11 cellular contexts compared by ENCODE assay signal in genomic region chr4:102817021-102817605, GRCh38. TPM values are rescaled to one million over a fixed set of nuclear protein-coding genes. Genes with fewer than 3 reads are reported as not detected.
DNase-seq lines count a peak whose midpoint lies in the region; ATAC-seq and TF ChIP-seq lines count a peak whose summit lies in the region.
"Had no signal": no experiment of that assay in that cellular context is flagged by ENCODE, and none has a peak within 500 bp of the region (broad histone marks: within the 10 kb centered on the region; RNA-seq: fewer than 3 reads in every experiment).

No MANE protein-coding gene starts in this region.

- no peak for ATAC-seq in GM23338
- ATAC-seq in psoas muscle: no peak
- ATAC-seq in left ventricle myocardium superior: no peak

- no peak overlapping the region for H3K4me3 ChIP-seq in GM23338
- no peak overlapping the region for H3K4me3 ChIP-seq in endodermal cell (ENCODE audit: low read length)
- H3K4me3 ChIP-seq in psoas muscle: peak overlapping the region; percentile 15

- H3K27ac ChIP-seq in GM23338 (ENCODE audit: low read depth) (peak overlapping the region; percentile 5; the same call in 1 of the 2 replicates), endodermal cell (ENCODE audit: low read depth, low read length) (no peak overlapping the region), psoas muscle (peak overlapping the region; percentile 54)
- H3K27ac ChIP-seq: VCaP had no signal

- H3K27me3 Mint-ChIP-seq in GM23338 (ENCODE audit: insufficient read depth, low read depth, poor library complexity) (no peaks in the 10 kb centered on the region), endodermal cell (ENCODE audit: insufficient read depth) (no peaks in the 10 kb centered on the region)
- no peaks in the 10 kb centered on the region for H3K27me3 Mint-ChIP-seq in T-helper 1 cell treated with Interleukin-12 subunit alpha and Interleukin-12 subunit beta and Interleukin-4 antibody, amounts not matched to agents 30 μg/mL and 1 μg/mL, for 36 hours (ENCODE audit: low read depth)

- H3K4me2 ChIP-seq in GM23338: 0 out of 2 replicates have a peak overlapping the region, but pooled peaks have one; percentile 5

- H3K36me3 ChIP-seq in GM23338 (ENCODE audit: insufficient read depth): no peaks in the 10 kb centered on the region
- peaks cover 66% of the 10 kb centered on the region for H3K36me3 ChIP-seq in endodermal cell (ENCODE audit: control insufficient read depth, insufficient read depth, low read length)
- peaks cover 3 to 7% of the 10 kb centered on the region in 2 donors for H3K36me3 ChIP-seq in psoas muscle (ENCODE audit: insufficient read depth in 1 of 2, low read depth in 1 of 2)

- H3K9me3 ChIP-seq in endodermal cell (ENCODE audit: control insufficient read depth, low read length) (no peaks in the 10 kb centered on the region), psoas muscle (no peaks in the 10 kb centered on the region)

- H3K4me3 Mint-ChIP-seq in GM23338: no peak overlapping the region; the same call in 2 of the 3 replicates
- H3K4me3 Mint-ChIP-seq in T-helper 1 cell treated with Interleukin-12 subunit alpha and Interleukin-12 subunit beta and Interleukin-4 antibody, amounts not matched to agents 30 μg/mL and 1 μg/mL, for 36 hours: peak overlapping the region; percentile 44
- no peak overlapping the region for H3K4me3 Mint-ChIP-seq in endodermal cell

- H3K4me1 ChIP-seq in GM23338 (ENCODE audit: insufficient read depth): peaks cover 67% of the 10 kb centered on the region
- no peaks in the 10 kb centered on the region for H3K4me1 ChIP-seq in endodermal cell (ENCODE audit: control insufficient read depth, insufficient read depth, low read length)
- H3K4me1 ChIP-seq in psoas muscle: peaks cover 90% of the 10 kb centered on the region

- H3K79me2 ChIP-seq in GM23338 (replicated peaks; ENCODE audit: insufficient read depth): peaks cover 100% of the 10 kb centered on the region

- intact Hi-C loops in psoas muscle (cut with DNase I): no loop called here
- intact Hi-C loops in left ventricle myocardium superior (cut with micrococcal nuclease): no loop called here

- TF ChIP-seq CTCF in GM23338 (conservative IDR thresholded peaks at IDR 0.05; ENCODE audit: low read depth in 2 of 2): no peak
- TF ChIP-seq CTCF in endodermal cell (conservative IDR thresholded peaks at IDR 0.05): no peak
- TF ChIP-seq CTCF in psoas muscle (IDR thresholded peaks at IDR 0.05): no peak

- H4K20me1 ChIP-seq in GM23338 (replicated peaks; ENCODE audit: insufficient read depth): peaks cover 73% of the 10 kb centered on the region

- H3K9me3 Mint-ChIP-seq in GM23338 (no peaks in the 10 kb centered on the region), endodermal cell (no peaks in the 10 kb centered on the region)
- H3K9me3 Mint-ChIP-seq in T-helper 1 cell treated with Interleukin-12 subunit alpha and Interleukin-12 subunit beta and Interleukin-4 antibody, amounts not matched to agents 30 μg/mL and 1 μg/mL, for 36 hours: no peaks in the 10 kb centered on the region

- H3K9ac ChIP-seq in endodermal cell (ENCODE audit: extremely low read depth, low read length, poor library complexity, severe bottlenecking): no peak overlapping the region

- 80 to 100% methylated on average over 2 to 3 of the region's 3 CpGs for WGBS in endodermal cell (ENCODE audit: insufficient coverage in 1 of 2, insufficient read length in 1 of 2), 2 experiments
- 59 to 80% (median 64%) methylated on average over 3 of the region's 3 CpGs for WGBS in psoas muscle, 3 donors

- H3K27me3 ChIP-seq in GM23338 (ENCODE audit: insufficient read depth) (no peaks in the 10 kb centered on the region), endodermal cell (ENCODE audit: control insufficient read depth, insufficient read depth, low read length, poor library complexity, severe bottlenecking) (no peaks in the 10 kb centered on the region), psoas muscle (ENCODE audit: insufficient read depth in 3 of 3, low read length in 2 of 3) (no peaks in the 10 kb centered on the region)

- H3K4me1 Mint-ChIP-seq in GM23338 (peaks cover 73% of the 10 kb centered on the region), endodermal cell (peaks cover 52% of the 10 kb centered on the region)
- peaks cover 63% of the 10 kb centered on the region for H3K4me1 Mint-ChIP-seq in T-helper 1 cell treated with Interleukin-12 subunit alpha and Interleukin-12 subunit beta and Interleukin-4 antibody, amounts not matched to agents 30 μg/mL and 1 μg/mL, for 36 hours (ENCODE audit: low read depth)

- no peaks in the 10 kb centered on the region for H3K9me2 ChIP-seq in GM23338 (ENCODE audit: insufficient read depth)

- H3K27ac Mint-ChIP-seq in GM23338 (peak overlapping the region; percentile 37), endodermal cell (peak overlapping the region; percentile 18)
- peak overlapping the region; percentile 28 for H3K27ac Mint-ChIP-seq in T-helper 1 cell treated with Interleukin-12 subunit alpha and Interleukin-12 subunit beta and Interleukin-4 antibody, amounts not matched to agents 30 μg/mL and 1 μg/mL, for 36 hours

- DNase-seq in GM23338 (ENCODE audit: low spot score): no peak
- no peak for DNase-seq in endodermal cell
- no peak for DNase-seq in psoas muscle
- no peak for DNase-seq in G401 (ENCODE audit: low spot score)
- DNase-seq in left ventricle myocardium superior: no peak
- no peak for DNase-seq in GDM1 (lab: John Stamatoyannopoulos, UW)
- DNase-seq: aorta, DMS 273 treated with DMSO at 0.1 percent for 48 hours, small intestine had no signal

- H2AFZ ChIP-seq in GM23338: no peak overlapping the region

- H3K36me3 Mint-ChIP-seq in GM23338 (ENCODE audit: low read depth) (peaks cover 31% of the 10 kb centered on the region), endodermal cell (ENCODE audit: low read depth) (peaks cover 29% of the 10 kb centered on the region)
- peaks cover 49% of the 10 kb centered on the region for H3K36me3 Mint-ChIP-seq in T-helper 1 cell treated with Interleukin-12 subunit alpha and Interleukin-12 subunit beta and Interleukin-4 antibody, amounts not matched to agents 30 μg/mL and 1 μg/mL, for 36 hours (ENCODE audit: low read depth)

- no peaks in the 10 kb centered on the region for H3F3A ChIP-seq in GM23338 (replicated peaks; ENCODE audit: low read depth)

- in situ Hi-C loops in G401 (cut with HindIII; ENCODE audit: low sequenced_read_pairs): no loop called here

TF ChIP-seq in GM23338, 12 proteins besides CTCF, POLR2A, EP300 and RAD21 (continues in another document):
- no peak for TF ChIP-seq EZH2phosphoT487 (IDR thresholded peaks at IDR 0.05; ENCODE audit: unreplicated experiment)
- TF ChIP-seq REST (IDR thresholded peaks at IDR 0.05; ENCODE audit: unreplicated experiment): no peak
- no peak for TF ChIP-seq ZNF114 (CRISPR knock-in tag; IDR thresholded peaks at IDR 0.05)
- no peak for TF ChIP-seq POLR2AphosphoS5 (IDR thresholded peaks at IDR 0.05; ENCODE audit: low read depth)
- no peak for TF ChIP-seq EZH2 (IDR thresholded peaks at IDR 0.05; ENCODE audit: low read depth, unreplicated experiment)
- TF ChIP-seq STAT1 (IDR thresholded peaks at IDR 0.05; ENCODE audit: unreplicated experiment): no peak

RNA-seq across cellular contexts. Expression of gene UBE2D3, which starts 10.2 kb away (rescaled TPM):
- total RNA-seq in GM23338 (2014; rRNA removed; shearing (Covaris generic)): 470 and 498 TPM in 2 replicates
- polyA plus RNA-seq in GM23338 (2016; fragmentation: Nextera tagmentation; extraction: Ambion mirVana) (223 and 250 TPM in 2 replicates), psoas muscle (100 to 1,000 TPM; 239 to 629 (median 498) TPM)
- total RNA-seq in endodermal cell (100 to 1,000 TPM; 283 to 310 TPM), psoas muscle (100 to 1,000 TPM; 221 to 367 (median 346) TPM), left ventricle myocardium superior (279 TPM)
- 349 TPM for polyA plus RNA-seq in endodermal cell (2013, experiment 1 of 2)
- 290 TPM for polyA plus RNA-seq in endodermal cell (2013, experiment 2 of 2)
- 460 and 522 TPM in 2 replicates for total RNA-seq in G401 (2014; rRNA removed; shearing (Covaris generic))

RNA-seq across cellular contexts. Expression of gene CISD2, which starts 51.7 kb away (rescaled TPM):
- 34.1 and 39.0 TPM in 2 replicates for total RNA-seq in GM23338 (2014; rRNA removed; shearing (Covaris generic))
- polyA plus RNA-seq in GM23338 (2016; fragmentation: Nextera tagmentation; extraction: Ambion mirVana) (96.6 and 102 TPM in 2 replicates), psoas muscle (10 to 100 TPM; 11.4 to 19.3 (median 15.7) TPM)
- total RNA-seq in endodermal cell (10 to 100 TPM; 36.9 to 38.5 TPM), psoas muscle (10 to 100 TPM in 2 of 4 donors, 1 to 10 TPM in 2; 6.2 to 13.0 (median 9.1) TPM), left ventricle myocardium superior (20.1 TPM)
- polyA plus RNA-seq in endodermal cell (2013, experiment 1 of 2): 50.0 TPM
- 54.6 TPM for polyA plus RNA-seq in endodermal cell (2013, experiment 2 of 2)
- 72.7 and 80.0 TPM in 2 replicates for total RNA-seq in G401 (2014; rRNA removed; shearing (Covaris generic))

RNA-seq across cellular contexts. Expression of gene MANBA, which starts 56.3 kb away (rescaled TPM):
- 35.7 and 54.3 TPM in 2 replicates for total RNA-seq in GM23338 (2014; rRNA removed; shearing (Covaris generic))
- polyA plus RNA-seq in GM23338 (2016; fragmentation: Nextera tagmentation; extraction: Ambion mirVana) (13.2 and 13.5 TPM in 2 replicates), psoas muscle (1 to 10 TPM; 3.1 to 4.8 (median 4.2) TPM)
- total RNA-seq in endodermal cell (10 to 100 TPM; 30.4 to 32.0 TPM), psoas muscle (10 to 100 TPM in 2 of 4 donors, 1 to 10 TPM in 2; 3.5 to 11.9 (median 8.2) TPM), left ventricle myocardium superior (27.3 TPM)
- 17.3 TPM for polyA plus RNA-seq in endodermal cell (2013, experiment 1 of 2)
- polyA plus RNA-seq in endodermal cell (2013, experiment 2 of 2): 14.6 TPM
- 12.8 and 16.2 TPM in 2 replicates for total RNA-seq in G401 (2014; rRNA removed; shearing (Covaris generic))
